In the genomic region with DNA sequence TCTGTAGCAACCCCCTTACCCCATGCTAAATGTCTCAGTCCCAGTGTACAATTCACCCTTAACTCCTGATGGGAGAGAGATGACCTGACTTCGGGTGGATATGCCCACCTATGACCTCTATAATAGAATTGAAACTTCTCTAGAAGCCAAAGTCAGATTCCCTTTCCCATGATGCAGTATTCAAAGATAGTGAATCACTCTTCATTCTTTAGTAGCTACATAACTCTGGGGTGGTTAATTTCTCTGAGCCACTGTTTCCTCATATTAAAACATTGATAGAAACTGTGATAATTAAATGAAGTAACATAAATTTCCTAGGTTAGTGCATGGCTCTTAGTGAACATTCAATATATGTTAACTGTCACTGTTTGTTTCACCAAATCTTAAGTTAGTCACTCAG, we compare ENCODE assay signal across 23 cellular contexts.
"Had no signal": no experiment of that assay in that cellular context is flagged by ENCODE, and none has a peak within 500 bp of the region (broad histone marks: within the 10 kb centered on the region; RNA-seq: fewer than 3 reads in every experiment).

No MANE protein-coding gene starts in this region.

- H3K9me3 ChIP-seq: breast epithelium, neutrophil had no signal

- H3K27ac ChIP-seq: breast epithelium, epithelial cell of prostate, neutrophil, skin epidermis had no signal

- H3K4me3 Mint-ChIP-seq: activated CD8-positive, alpha-beta T cell treated with anti-CD3 and anti-CD28 coated beads, Interleukin-2, amount 10 ng/mL, durations not matched to agents 7 days and 5 days; activated naive CD8-positive, alpha-beta T cell; activated T-cell treated with anti-CD3 and anti-CD28 coated beads, Interleukin-2, amount 50 U/mL, for 72 hours; effector memory CD8-positive, alpha-beta T cell; natural killer cell; WTC11 had no signal

- ATAC-seq: activated CD8-positive, alpha-beta T cell treated with anti-CD3 and anti-CD28 coated beads, Interleukin-2, amount 10 ng/mL, durations not matched to agents 7 days and 5 days; activated T-cell treated with anti-CD3 and anti-CD28 coated beads, Interleukin-2, amount 50 U/mL, for 72 hours; effector memory CD8-positive, alpha-beta T cell; left ventricle myocardium superior; natural killer cell; stimulated activated naive CD8-positive, alpha-beta T cell treated with anti-CD3 and anti-CD28 coated beads, Interleukin-15, Interleukin-2, amounts not matched to agents 100 U/mL and 50 U/mL, for 24 hours; WTC11 had no signal

- H3K4me3 ChIP-seq: breast epithelium, skin epidermis had no signal

- H3K36me3 Mint-ChIP-seq: activated naive CD8-positive, alpha-beta T cell; natural killer cell; WTC11 had no signal

- H3K4me1 ChIP-seq: breast epithelium had no signal

- DNase-seq: activated CD4-positive, alpha-beta T cell treated with anti-CD3 and anti-CD28 coated beads for 48 hours; activated CD8-positive, alpha-beta memory T cell treated with anti-CD3 and anti-CD28 coated beads, Interleukin-2, amount 50 U/mL, for 48 hours; activated CD8-positive, alpha-beta T cell treated with anti-CD3 and anti-CD28 coated beads, Interleukin-2, amount 10 ng/mL, durations not matched to agents 7 days and 5 days; activated gamma-delta T cell; activated T-cell treated with anti-CD3 and anti-CD28 coated beads, Interleukin-2, amount 50 U/mL, for 72 hours; anterior cingulate cortex; dermis blood vessel endothelial cell; effector memory CD8-positive, alpha-beta T cell; hypothalamus; left ventricle myocardium superior; mesendoderm; natural killer cell; stimulated activated CD4-positive, alpha-beta T cell treated with anti-CD3 and anti-CD28 coated beads, Interleukin-4, amount 100 ng/mL, for 4 hours; stimulated activated CD8-positive, alpha-beta memory T cell treated with anti-CD3 and anti-CD28 coated beads, Interleukin-4, amount 100 ng/mL, for 48 hours; stimulated activated naive CD8-positive, alpha-beta T cell treated with anti-CD3 and anti-CD28 coated beads, Interleukin-15, Interleukin-2, amounts not matched to agents 100 U/mL and 50 U/mL, for 24 hours; T-helper 2 cell; trophoblast cell had no signal

- H3K27ac Mint-ChIP-seq: activated CD8-positive, alpha-beta T cell treated with anti-CD3 and anti-CD28 coated beads, Interleukin-2, amount 10 ng/mL, durations not matched to agents 7 days and 5 days; activated naive CD8-positive, alpha-beta T cell; activated T-cell treated with anti-CD3 and anti-CD28 coated beads, Interleukin-2, amount 50 U/mL, for 72 hours; effector memory CD8-positive, alpha-beta T cell; natural killer cell; WTC11 had no signal

- H3K27me3 ChIP-seq: breast epithelium, neutrophil had no signal

- H3K36me3 ChIP-seq: breast epithelium, neutrophil had no signal

- H3K27me3 Mint-ChIP-seq: activated naive CD8-positive, alpha-beta T cell; effector memory CD8-positive, alpha-beta T cell had no signal

- H3K4me1 Mint-ChIP-seq: natural killer cell, WTC11 had no signal

- H3K9me3 Mint-ChIP-seq: WTC11 had no signal
